ENCODE assay signal across 8 cellular contexts in the genomic region with DNA sequence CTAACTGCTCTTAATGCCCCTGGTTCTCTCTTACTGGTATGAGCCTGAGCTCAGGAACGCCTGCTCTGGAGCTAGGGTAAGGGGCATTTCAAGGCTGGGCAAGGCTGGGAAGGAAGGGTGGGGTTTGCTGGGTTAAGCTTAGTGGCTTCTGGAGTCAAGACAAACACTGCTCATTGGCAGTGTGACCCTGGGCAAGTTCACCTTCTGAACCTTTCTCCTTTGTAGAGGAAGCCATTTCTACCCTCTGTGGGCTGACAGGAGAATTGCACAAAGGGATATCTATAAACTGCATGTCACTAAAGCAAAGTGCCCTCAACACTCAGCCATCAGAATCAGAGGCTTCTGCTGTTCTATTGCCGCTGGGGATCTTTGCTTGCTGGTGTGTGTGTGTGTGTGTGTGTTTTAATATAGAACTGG. TPM values are rescaled to one million over a fixed set of nuclear protein-coding genes. Genes with fewer than 3 reads are reported as not detected.
DNase-seq lines count a peak whose midpoint lies in the region; ATAC-seq and TF ChIP-seq lines count a peak whose summit lies in the region.

No MANE protein-coding gene starts in this region.

- no peaks in the 10 kb centered on the region for H3K9me3 Mint-ChIP-seq in progenitor cell of endocrine pancreas (ENCODE audit: low read depth)

- peaks cover 6% of the 10 kb centered on the region for H3K4me1 Mint-ChIP-seq in progenitor cell of endocrine pancreas (ENCODE audit: low read depth)

- H3K27me3 Mint-ChIP-seq in progenitor cell of endocrine pancreas, result no peaks in the 10 kb centered on the region

- no peak for ATAC-seq in HG03139 (IDR thresholded peaks at IDR 0.05; ENCODE audit: unreplicated experiment)

- peak; percentile 62 for DNase-seq in Caki2 (ENCODE audit: low read depth)
- peak; percentile 26 for DNase-seq in GM20000 (ENCODE audit: low spot score)
- peak; percentile 45 for DNase-seq in NCI-H2196 (lab: John Stamatoyannopoulos, UW; ENCODE audit: unreplicated experiment)
- DNase-seq in ecto neural progenitor cell (ENCODE audit: low spot score), result peak; percentile 48
- DNase-seq in progenitor cell of endocrine pancreas (ENCODE audit: low spot score, unreplicated experiment), result no peak
- DNase-seq in inferior parietal cortex (ENCODE audit: extremely low spot score), result no peak
- DNase-seq in COR-L47 (lab: John Stamatoyannopoulos, UW), result no peak

- H3K27ac Mint-ChIP-seq in progenitor cell of endocrine pancreas, result peak overlapping the region; percentile 78

- in situ Hi-C loops in Caki2 (cut with HindIII; ENCODE audit: low pct_unique_long_range_greater_than_20kb, low sequenced_read_pairs), result no loop called here

- H3K4me3 Mint-ChIP-seq in progenitor cell of endocrine pancreas (ENCODE audit: low read depth), result no peak overlapping the region

- TF ChIP-seq CTCF in GM20000 (IDR thresholded peaks at IDR 0.05; ENCODE audit: extremely low read depth, missing control alignments) (no peak), progenitor cell of endocrine pancreas (IDR thresholded peaks at IDR 0.05; ENCODE audit: unreplicated experiment) (peak; percentile 54)

- H3K36me3 Mint-ChIP-seq in progenitor cell of endocrine pancreas (ENCODE audit: insufficient read depth), result peaks cover 6% of the 10 kb centered on the region

RNA-seq across cellular contexts. Expression of gene LRRN4, which starts 20.3 kb away (rescaled TPM):
- 21.3 and 25.6 TPM in 2 replicates for total RNA-seq in Caki2 (2014; rRNA removed; shearing (Covaris generic); ENCODE audit: low replicate concordance)
- total RNA-seq in progenitor cell of endocrine pancreas, result 5.6 and 7.7 TPM in 2 replicates

RNA-seq across cellular contexts. Expression of gene FERMT1, which starts 48.7 kb away (rescaled TPM):
- 7.7 and 25.2 TPM in 2 replicates for total RNA-seq in Caki2 (2014; rRNA removed; shearing (Covaris generic); ENCODE audit: low replicate concordance)
- total RNA-seq in progenitor cell of endocrine pancreas, result 8.1 and 8.4 TPM in 2 replicates

Comparison
In these comparisons a context has a peak if more than half of its experiments do, and no peak if none do; other contexts are left out.
1. DNase-seq: peak in Caki2 (single experiment), GM20000 (single experiment), NCI-H2196 (single experiment) and ecto neural progenitor cell (single experiment); none in progenitor cell of endocrine pancreas (single experiment), inferior parietal cortex (single experiment) and COR-L47 (single experiment).